ENCODE assay signal across 24 cellular contexts in the genomic region with DNA sequence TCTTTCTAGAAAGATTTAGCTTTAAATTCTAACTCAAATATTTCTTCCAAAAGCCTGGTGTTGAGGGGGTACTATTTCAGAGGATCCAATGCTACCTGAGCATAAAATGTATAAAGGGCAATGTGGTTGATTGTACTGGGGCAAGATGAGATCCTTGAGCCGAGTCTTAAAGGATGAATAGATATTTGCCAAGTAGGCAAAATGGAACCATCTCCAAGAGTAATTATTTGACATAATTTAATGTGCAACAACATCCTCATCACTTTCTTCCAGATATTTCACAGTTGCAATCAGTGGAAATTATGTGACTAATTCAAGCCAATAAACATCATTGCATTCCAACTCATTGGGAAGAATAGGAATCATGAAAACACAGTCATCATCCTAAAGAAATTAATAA. TPM values are rescaled to one million over a fixed set of nuclear protein-coding genes. Genes with fewer than 3 reads are reported as not detected.
"Had no signal": no experiment of that assay in that cellular context is flagged by ENCODE, and none has a peak within 500 bp of the region (broad histone marks: within the 10 kb centered on the region; RNA-seq: fewer than 3 reads in every experiment).

No MANE protein-coding gene starts in this region.

- H3K27me3 ChIP-seq: colonic mucosa, gastrocnemius medialis, heart left ventricle, hepatocyte, neural progenitor cell, right atrium auricular region, sigmoid colon, testis, tibial artery had no signal

- H3K79me2 ChIP-seq: hepatocyte had no signal

- H2AFZ ChIP-seq: hepatocyte, neural progenitor cell had no signal

- ATAC-seq: esophagus mucosa; gastrocnemius medialis; heart left ventricle; left lobe of liver; mucosa of descending colon; stimulated activated memory B cell treated with anti-CD40 and anti-IgM and Interleukin-4, amounts not matched to agents 10 μg/mL and 1 μg/mL and 100 μg/mL, for 72 hours; stimulated activated naive CD8-positive, alpha-beta T cell treated with anti-CD3 and anti-CD28 coated beads, Interleukin-15, Interleukin-2, amounts not matched to agents 100 U/mL and 50 U/mL, for 24 hours had no signal

- H3K4me2 ChIP-seq: hepatocyte, neural progenitor cell had no signal

- H3K36me3 ChIP-seq: colonic mucosa, gastrocnemius medialis, heart left ventricle, neural progenitor cell, prostate gland, right atrium auricular region, sigmoid colon, tibial artery had no signal

- H3K27ac ChIP-seq: colonic mucosa, epithelial cell of prostate, gastrocnemius medialis, heart left ventricle, hepatocyte, neural progenitor cell, prostate gland, right atrium auricular region, sigmoid colon, testis, tibial artery had no signal

- H3K9ac ChIP-seq: neural progenitor cell had no signal

- FAIRE-seq: kidney had no signal

- H3K4me3 ChIP-seq: colonic mucosa, gastrocnemius medialis, heart left ventricle, hepatocyte, lung, mucosa of descending colon, neural progenitor cell, prostate gland, right atrium auricular region, sigmoid colon, testis, tibial artery had no signal

- DNase-seq: colonic mucosa; effector CD8-positive, alpha-beta T cell; endodermal cell; foreskin fibroblast; gastrocnemius medialis; heart left ventricle; kidney; mucosa of descending colon; naive B cell; sigmoid colon; stimulated activated CD4-positive, alpha-beta T cell treated with anti-CD3 and anti-CD28 coated beads, Interleukin-4, amount 100 ng/mL, for 4 hours; stimulated activated naive CD8-positive, alpha-beta T cell treated with anti-CD3 and anti-CD28 coated beads, Interleukin-15, Interleukin-2, amounts not matched to agents 100 U/mL and 50 U/mL, for 24 hours; substantia nigra; testis; tibial artery had no signal

- H3K4me1 ChIP-seq: colonic mucosa, gastrocnemius medialis, heart left ventricle, neural progenitor cell, prostate gland, right atrium auricular region, sigmoid colon, testis, tibial artery had no signal

- H3K9me3 ChIP-seq: colonic mucosa, gastrocnemius medialis, heart left ventricle, mucosa of descending colon, prostate gland, right atrium auricular region, sigmoid colon, testis, tibial artery had no signal

RNA-seq across cellular contexts. Expression of gene RGS4, which starts 30.2 kb away (rescaled TPM):
- total RNA-seq: gastrocnemius medialis had no signal
